Comparison of ENCODE assay signal across 9 cellular contexts in the genomic region with DNA sequence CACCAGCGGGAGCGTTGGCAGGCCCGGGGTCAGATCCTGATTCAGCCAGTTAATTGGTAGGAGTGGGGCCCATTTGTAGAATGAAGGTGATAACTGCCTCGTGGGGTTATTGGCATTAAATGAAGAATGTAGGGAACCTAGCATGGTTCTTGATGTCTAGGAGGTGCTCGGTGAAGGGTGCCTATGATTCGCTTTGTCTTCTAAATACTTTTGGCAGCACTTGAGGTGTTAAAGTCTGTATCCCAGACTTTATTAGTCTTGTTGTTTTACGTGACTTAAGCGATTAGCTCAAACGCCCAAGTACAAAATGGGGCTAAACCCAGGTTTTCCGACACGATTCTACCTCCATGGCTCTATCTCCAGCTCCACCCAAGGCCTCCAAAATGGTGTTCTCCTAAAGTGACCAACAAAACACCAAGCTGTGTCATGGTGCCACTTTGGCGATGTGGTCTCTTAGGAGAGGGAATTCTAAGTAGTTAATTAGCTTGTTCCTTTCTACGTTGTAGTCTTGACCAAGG. TPM values are rescaled to one million over a fixed set of nuclear protein-coding genes. Genes with fewer than 3 reads are reported as not detected.
A peak's percentile ranks its signal among the peaks of the same experiment; 100 is the strongest.
DNase-seq lines count a peak whose midpoint lies in the region; ATAC-seq and TF ChIP-seq lines count a peak whose summit lies in the region.
"Had no signal": no experiment of that assay in that cellular context is flagged by ENCODE, and none has a peak within 500 bp of the region (broad histone marks: within the 10 kb centered on the region; RNA-seq: fewer than 3 reads in every experiment).

No MANE protein-coding gene starts in this region.

- H3K4me1 ChIP-seq in duodenal mucosa (ENCODE audit: control insufficient read depth in 1 of 2, insufficient read depth in 2 of 2, low read length in 2 of 2): peaks cover 18 to 24% of the 10 kb centered on the region in 2 donors

- no peaks in the 10 kb centered on the region for H3K9me3 ChIP-seq in duodenal mucosa (ENCODE audit: control insufficient read depth in 1 of 2, low read length in 2 of 2)

- H3K4me3 ChIP-seq in BJ (ENCODE audit: low read depth, low read length) (peak overlapping the region; percentile 76), duodenal mucosa (ENCODE audit: low read depth in 1 of 2, low read length in 2 of 2) (peak overlapping the region; percentile 65 to 72)

- intact Hi-C loops in natural killer cell (cut with micrococcal nuclease): loop anchor here (10.0 kb wide), 2 partner anchors 141 to 299 kb away; a partner anchor contains a TSS

- H3K36me3 Mint-ChIP-seq in natural killer cell: no peaks in the 10 kb centered on the region

- peak overlapping the region; percentile 46 to 81 for H3K9ac ChIP-seq in duodenal mucosa (ENCODE audit: low read depth in 1 of 2, low read length in 2 of 2)

- POLR2A ChIA-PET in BJ (lab: Charles Lee): no interaction called here

- DNase-seq in BJ (ENCODE audit: low read depth): no peak
- DNase-seq in M059J (ENCODE audit: low read depth): peak; percentile 16
- DNase-seq in natural killer cell: no peak
- no peak for DNase-seq in omental fat pad (ENCODE audit: low spot score)
- DNase-seq in NCI-H446 treated with DMSO at 0.1 percent for 48 hours (lab: John Stamatoyannopoulos, UW): no peak
- DNase-seq: cerebellar nuclear complex had no signal

- ATAC-seq in natural killer cell (no peak), omental fat pad (ENCODE audit: low FRiP score) (no peak), GM18861 (IDR thresholded peaks at IDR 0.05; ENCODE audit: unreplicated experiment) (no peak), GM19324 (IDR thresholded peaks at IDR 0.05; ENCODE audit: low FRiP score, unreplicated experiment) (no peak)

- H3K27me3 ChIP-seq in BJ (ENCODE audit: control insufficient read depth, insufficient read depth, low read length) (no peaks in the 10 kb centered on the region), duodenal mucosa (ENCODE audit: control insufficient read depth in 1 of 2, insufficient read depth in 2 of 2, low read length in 2 of 2) (no peaks in the 10 kb centered on the region)

- peak overlapping the region; percentile 77 for H3K27ac ChIP-seq in duodenal mucosa (ENCODE audit: low read depth, low read length)

- no peaks in the 10 kb centered on the region for H3K9me3 Mint-ChIP-seq in natural killer cell

- H3K27me3 Mint-ChIP-seq in natural killer cell (ENCODE audit: low read depth in 2 of 2): no peaks in the 10 kb centered on the region

- H3K36me3 ChIP-seq in BJ (ENCODE audit: control insufficient read depth, insufficient read depth, low read length) (peaks cover 3% of the 10 kb centered on the region; the same call in 1 of the 2 replicates), duodenal mucosa (ENCODE audit: control insufficient read depth in 1 of 2, insufficient read depth in 2 of 2, low read length in 2 of 2) (peaks cover 4 to 6% of the 10 kb centered on the region in 2 donors)

- H3K4me3 Mint-ChIP-seq in natural killer cell: peak overlapping the region; percentile 90

- peaks cover 38 to 48% of the 10 kb centered on the region in 2 donors for H3K4me1 Mint-ChIP-seq in natural killer cell

- CTCF ChIA-PET in BJ (lab: Yijun Ruan, JAX): interaction anchor here (0.7 to 1.6 kb wide), 4 partner anchors 24 to 69 kb away, joined by 3 to 6 read pairs (median 4); no protein-coding TSS in a partner anchor

- peak overlapping the region; percentile 80 to 81 for H3K27ac Mint-ChIP-seq in natural killer cell

- no peak for TF ChIP-seq CTCF in BJ (IDR thresholded peaks at IDR 0.05; ENCODE audit: insufficient read depth, low read depth, low read length)
- TF ChIP-seq CTCF in natural killer cell (IDR thresholded peaks at IDR 0.05): no peak
- no peak for TF ChIP-seq CTCF in omental fat pad (IDR thresholded peaks at IDR 0.05)

RNA-seq across cellular contexts. Expression of a gene that starts 1.0 kb away (rescaled TPM):
- 91.4 and 135 TPM in 2 replicates for polyA plus RNA-seq in BJ (2011; rRNA removed)
- polyA minus RNA-seq in BJ (2011; rRNA and poly(A)+ RNA removed): 105 and 148 TPM in 2 replicates
- total RNA-seq in M059J (2014; rRNA removed; shearing (Covaris generic)): 82.5 and 86.4 TPM in 2 replicates
- total RNA-seq in natural killer cell: 100 to 1,000 TPM in 1 of 3 donors, 10 to 100 TPM in 2; 60.5 to 108 (median 72.6) TPM
- 100 to 1,000 TPM in 2 of 4 donors, 10 to 100 TPM in 2; 65.7 to 159 (median 99.8) TPM for total RNA-seq in omental fat pad
